Comparison of ENCODE assay signal across 14 cellular contexts in the genomic region with DNA sequence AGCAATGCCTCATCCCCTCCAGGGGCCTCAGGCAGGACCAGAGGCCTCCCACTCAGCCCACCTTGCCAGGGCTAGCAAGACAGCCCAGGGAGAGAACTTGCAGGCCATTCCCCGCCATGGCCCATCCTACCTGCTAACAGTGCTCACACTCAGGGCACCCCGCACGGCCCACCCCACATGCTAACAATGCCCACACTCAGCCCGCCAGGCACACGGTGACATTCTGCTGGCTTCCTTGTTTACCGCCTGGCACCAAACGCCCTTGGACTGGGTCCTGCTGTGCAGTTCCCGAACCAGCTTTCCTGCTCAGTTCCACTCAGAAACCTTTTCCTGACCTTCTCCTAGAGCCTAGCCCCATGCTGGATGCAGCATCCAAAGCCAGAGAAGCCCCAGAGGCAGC. TPM values are rescaled to one million over a fixed set of nuclear protein-coding genes. Genes with fewer than 3 reads are reported as not detected.
DNase-seq lines count a peak whose midpoint lies in the region; ATAC-seq and TF ChIP-seq lines count a peak whose summit lies in the region.
"Had no signal": no experiment of that assay in that cellular context is flagged by ENCODE, and none has a peak within 500 bp of the region (broad histone marks: within the 10 kb centered on the region; RNA-seq: fewer than 3 reads in every experiment).

No MANE protein-coding gene starts in this region.

- no peak overlapping the region for H3K4me3 Mint-ChIP-seq in MCF 10A (ENCODE audit: unreplicated experiment)
- H3K4me3 Mint-ChIP-seq: CD4-positive, CD25-positive, alpha-beta regulatory T cell; CD8-positive, alpha-beta memory T cell; H9 had no signal

- CTCF ChIA-PET in MCF 10A (lab: Yijun Ruan, JAX) (interaction anchor here (0.6 kb wide), 1 partner anchor 254 kb away, joined by 3 read pairs; no protein-coding TSS in a partner anchor), OCI-LY7 (lab: Charles Lee; ENCODE audit: unreplicated experiment) (no interaction called here)

- H3K9me3 Mint-ChIP-seq in MCF 10A (ENCODE audit: unreplicated experiment), result no peaks in the 10 kb centered on the region
- H3K9me3 Mint-ChIP-seq: CD4-positive, CD25-positive, alpha-beta regulatory T cell; CD8-positive, alpha-beta memory T cell; H9 had no signal

- H4K20me1 ChIP-seq in BLaER1 (no peaks in the 10 kb centered on the region), OCI-LY7 (ENCODE audit: insufficient read depth, low read length) (no peaks in the 10 kb centered on the region)

- no peaks in the 10 kb centered on the region for H3K79me2 ChIP-seq in OCI-LY7 (ENCODE audit: insufficient read depth, low read depth, low read length)

- no peaks in the 10 kb centered on the region for H3K36me3 ChIP-seq in BLaER1
- H3K36me3 ChIP-seq in prostate gland, result no peaks in the 10 kb centered on the region
- no peaks in the 10 kb centered on the region for H3K36me3 ChIP-seq in OCI-LY7 (ENCODE audit: insufficient read depth, low read length)
- H3K36me3 ChIP-seq in upper lobe of right lung, result no peaks in the 10 kb centered on the region

- H3K9me3 ChIP-seq in BLaER1 (no peaks in the 10 kb centered on the region), prostate gland (no peaks in the 10 kb centered on the region), OCI-LY7 (ENCODE audit: low read length) (no peaks in the 10 kb centered on the region), upper lobe of right lung (no peaks in the 10 kb centered on the region)
- H3K9me3 ChIP-seq: A549 had no signal

- no peaks in the 10 kb centered on the region for H3K9me2 ChIP-seq in OCI-LY7 (ENCODE audit: insufficient read depth, low read length)

- intact Hi-C loops in MCF 10A (cut with micrococcal nuclease), result no loop called here
- intact Hi-C loops in prostate gland (cut with DNase I), result no loop called here
- intact Hi-C loops in OCI-LY7 (cut with micrococcal nuclease; ENCODE audit: unreplicated experiment), result no loop called here
- intact Hi-C loops in upper lobe of right lung (cut with DNase I), result no loop called here

- H3K27me3 ChIP-seq in BLaER1 (no peaks in the 10 kb centered on the region), prostate gland (replicated peaks; ENCODE audit: insufficient read depth) (no peaks in the 10 kb centered on the region), upper lobe of right lung (no peaks in the 10 kb centered on the region)

- in situ Hi-C loops in T47D (cut with HindIII; ENCODE audit: low pct_unique_long_range_greater_than_20kb, low sequenced_read_pairs), result no loop called here

- no peak for TF ChIP-seq CTCF in MCF 10A (IDR thresholded peaks at IDR 0.05; ENCODE audit: unreplicated experiment)
- no peak for TF ChIP-seq CTCF in prostate gland (IDR thresholded peaks at IDR 0.05)
- TF ChIP-seq CTCF in OCI-LY7 (conservative IDR thresholded peaks at IDR 0.05; ENCODE audit: low read length), result no peak
- no peak for TF ChIP-seq CTCF in upper lobe of right lung (IDR thresholded peaks at IDR 0.05)

- BruUV-seq in MCF 10A (replicated peaks; lab: Mats Ljungman, UMichigan), result no TSS peak
- no TSS peak for BruUV-seq in OCI-LY7 (replicated peaks; lab: Mats Ljungman, UMichigan)

- H3K27ac ChIP-seq in BLaER1 (no peak overlapping the region), prostate gland (peak overlapping the region; percentile 16 to 66), OCI-LY7 (ENCODE audit: low read depth, low read length, poor library complexity, severe bottlenecking) (no peak overlapping the region), upper lobe of right lung (no peak overlapping the region)
- H3K27ac ChIP-seq: 22Rv1, A549 had no signal

- WGBS in prostate gland, result 28% methylated on average over 8 of the region's 8 CpGs

- H3K36me3 Mint-ChIP-seq in MCF 10A (ENCODE audit: insufficient read depth, unreplicated experiment), result peaks cover 3% of the 10 kb centered on the region
- H3K36me3 Mint-ChIP-seq: CD4-positive, CD25-positive, alpha-beta regulatory T cell; CD8-positive, alpha-beta memory T cell had no signal

- TF ChIP-seq POLR2A in prostate gland (IDR thresholded peaks at IDR 0.05), result no peak

- POLR2A ChIA-PET in MCF 10A (lab: Yijun Ruan, JAX) (no interaction called here), OCI-LY7 (lab: Charles Lee) (no interaction called here)

- no peak overlapping the region for H3K9ac ChIP-seq in BLaER1

- DNase-seq in T47D (ENCODE audit: low read depth in 1 of 2, low spot score in 1 of 2) (peak; percentile 69 to 90), MCF 10A (ENCODE audit: unreplicated experiment) (no peak), left lobe of liver (ENCODE audit: low spot score) (no peak), prostate gland (ENCODE audit: low spot score) (peak; percentile 83), OCI-LY7 (ENCODE audit: low spot score) (no peak), upper lobe of right lung (no peak)
- DNase-seq: AML-193; CD4-positive, CD25-positive, alpha-beta regulatory T cell; CD8-positive, alpha-beta memory T cell; COR-L47; H9 had no signal

- H3K27me3 Mint-ChIP-seq in MCF 10A (ENCODE audit: insufficient read depth, unreplicated experiment), result peaks cover 44% of the 10 kb centered on the region
- H3K27me3 Mint-ChIP-seq: CD4-positive, CD25-positive, alpha-beta regulatory T cell had no signal

- peaks cover 36% of the 10 kb centered on the region for H3K4me1 ChIP-seq in BLaER1
- H3K4me1 ChIP-seq in prostate gland (replicated peaks), result peaks cover 11% of the 10 kb centered on the region
- no peaks in the 10 kb centered on the region for H3K4me1 ChIP-seq in OCI-LY7 (ENCODE audit: insufficient read depth, low read length, poor library complexity, severe bottlenecking)
- H3K4me1 ChIP-seq in upper lobe of right lung, result no peaks in the 10 kb centered on the region
- H3K4me1 ChIP-seq: A549 had no signal

- H3K27ac Mint-ChIP-seq in MCF 10A (ENCODE audit: low read depth, unreplicated experiment), result no peak overlapping the region
- H3K27ac Mint-ChIP-seq: CD4-positive, CD25-positive, alpha-beta regulatory T cell; CD8-positive, alpha-beta memory T cell; H9 had no signal

- H3K4me1 Mint-ChIP-seq in MCF 10A (ENCODE audit: insufficient read depth, unreplicated experiment), result no peaks in the 10 kb centered on the region
- H3K4me1 Mint-ChIP-seq: CD4-positive, CD25-positive, alpha-beta regulatory T cell; CD8-positive, alpha-beta memory T cell had no signal

- no peak overlapping the region for H2AFZ ChIP-seq in OCI-LY7 (ENCODE audit: low read length)

- no peak overlapping the region for H3K4me3 ChIP-seq in BLaER1
- H3K4me3 ChIP-seq in prostate gland, result no peak overlapping the region
- no peak overlapping the region for H3K4me3 ChIP-seq in OCI-LY7 (ENCODE audit: low read depth, low read length, poor library complexity, severe bottlenecking)
- no peak overlapping the region for H3K4me3 ChIP-seq in upper lobe of right lung
- H3K4me3 ChIP-seq: A549 had no signal

- ATAC-seq in left lobe of liver (peak; percentile 25), upper lobe of right lung (no peak)
- ATAC-seq: A549 had no signal

- peak overlapping the region; percentile 20 for H3K4me2 ChIP-seq in BLaER1
- H3K4me2 ChIP-seq in OCI-LY7 (ENCODE audit: low read length), result no peak overlapping the region
- H3K4me2 ChIP-seq: A549 had no signal

RNA-seq across cellular contexts. Expression of gene FADD, which starts 33.5 kb away (rescaled TPM):
- total RNA-seq in MCF 10A (2022), result 37.1 and 44.1 TPM in 2 replicates
- 9.0 TPM for total RNA-seq in left lobe of liver
- 10 to 100 TPM; 16.0 to 18.4 TPM for total RNA-seq in prostate gland
- total RNA-seq in OCI-LY7 (2014; rRNA removed; shearing (Covaris generic)), result 27.5 and 34.1 TPM in 2 replicates
- 26.7 and 32.9 TPM in 2 replicates for total RNA-seq in OCI-LY7 (2022)
- 21.3 TPM for total RNA-seq in upper lobe of right lung

Comparison
In these comparisons a context has a peak if more than half of its experiments do, and no peak if none do; other contexts are left out.
1. DNase-seq: peak in T47D (2 of 2) and prostate gland (single experiment); none in MCF 10A (single experiment), left lobe of liver (single experiment), OCI-LY7 (single experiment) and upper lobe of right lung (single experiment).
2. H3K27ac ChIP-seq: peak in prostate gland (2 of 2); none in BLaER1 (single experiment), OCI-LY7 (single experiment) and upper lobe of right lung (single experiment).